In the genomic region with DNA sequence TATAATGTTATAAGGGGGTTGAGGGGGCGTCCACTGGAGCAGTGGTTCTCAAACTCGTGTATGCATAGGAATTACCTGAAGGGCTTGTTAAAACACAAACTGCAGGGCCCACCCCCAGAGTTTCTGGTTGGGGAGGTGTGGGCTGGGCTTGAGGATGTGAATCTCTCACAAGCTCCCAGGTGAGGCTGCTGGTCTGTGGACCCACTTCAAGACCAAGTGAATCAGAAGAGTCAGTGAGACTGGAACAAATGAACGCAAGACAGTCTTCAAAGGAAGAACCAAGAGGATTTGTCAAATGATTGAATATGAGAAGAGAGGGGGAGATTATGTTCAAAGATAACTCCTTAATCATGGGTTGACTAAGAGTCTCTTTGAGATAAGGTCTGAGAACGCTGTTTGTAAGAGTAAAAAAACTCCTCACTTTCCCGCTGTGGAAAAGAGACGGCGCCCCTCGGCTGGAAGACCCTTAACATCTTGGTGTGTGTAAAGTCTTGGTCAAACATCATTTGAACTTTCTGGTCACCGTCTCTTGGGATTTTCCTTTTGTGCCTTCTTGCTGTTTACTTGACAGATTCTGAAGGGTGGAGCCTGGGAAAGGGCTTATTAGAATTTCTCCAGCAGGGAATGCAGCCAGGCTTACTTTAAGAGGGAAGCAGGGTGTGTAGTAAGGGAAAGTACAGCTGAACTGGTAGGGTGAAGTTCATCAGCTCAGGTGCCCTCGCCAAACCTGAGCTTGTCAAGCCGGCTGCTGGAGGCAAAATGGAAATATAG, we compare ENCODE assay signal across 12 cellular contexts. TPM values are rescaled to one million over a fixed set of nuclear protein-coding genes. Genes with fewer than 3 reads are reported as not detected.
DNase-seq lines count a peak whose midpoint lies in the region; ATAC-seq and TF ChIP-seq lines count a peak whose summit lies in the region.
"Had no signal": no experiment of that assay in that cellular context is flagged by ENCODE, and none has a peak within 500 bp of the region (broad histone marks: within the 10 kb centered on the region; RNA-seq: fewer than 3 reads in every experiment).

No MANE protein-coding gene starts in this region.

- no peaks in the 10 kb centered on the region for H3K27me3 ChIP-seq in lower lobe of right lung (ENCODE audit: low read depth)

- H3K36me3 ChIP-seq in lower lobe of right lung: no peaks in the 10 kb centered on the region

- TF ChIP-seq CTCF in LNCaP clone FGC (IDR thresholded peaks at IDR 0.05; ENCODE audit: control insufficient read depth, extremely low read depth, insufficient read depth) (no peak), lower lobe of right lung (IDR thresholded peaks at IDR 0.05) (no peak), GM20000 (IDR thresholded peaks at IDR 0.05; ENCODE audit: extremely low read depth, missing control alignments) (no peak)

- H3K27me3 Mint-ChIP-seq in activated T-helper 2 cell treated with anti-CD3 and anti-CD28 coated beads, Interferon-gamma antibody, Interleukin-2, Interleukin-4, amounts not matched to agents 10 μg/mL and 5 μg/mL and 100 μg/mL, durations not matched to agents 14 hours and 24 hours and 36 hours (ENCODE audit: low read depth): no peaks in the 10 kb centered on the region

- H3K27ac Mint-ChIP-seq in activated T-helper 2 cell treated with anti-CD3 and anti-CD28 coated beads, Interferon-gamma antibody, Interleukin-2, Interleukin-4, amounts not matched to agents 10 μg/mL and 5 μg/mL and 100 μg/mL, durations not matched to agents 14 hours and 24 hours and 36 hours: peak overlapping the region; percentile 83

- H3K9me3 Mint-ChIP-seq in activated T-helper 2 cell treated with anti-CD3 and anti-CD28 coated beads, Interferon-gamma antibody, Interleukin-2, Interleukin-4, amounts not matched to agents 10 μg/mL and 5 μg/mL and 100 μg/mL, durations not matched to agents 14 hours and 24 hours and 36 hours: no peaks in the 10 kb centered on the region

- ATAC-seq in lower lobe of right lung (peak; percentile 74 to 80), HG02973 (IDR thresholded peaks at IDR 0.05; ENCODE audit: unreplicated experiment) (no peak), GM21619 (IDR thresholded peaks at IDR 0.05; ENCODE audit: unreplicated experiment) (no peak)

- H3K4me3 ChIP-seq in LNCaP clone FGC (ENCODE audit: low read depth, low read length) (no peak overlapping the region), lower lobe of right lung (no peak overlapping the region)

- H3K4me3 Mint-ChIP-seq in activated T-helper 2 cell treated with anti-CD3 and anti-CD28 coated beads, Interferon-gamma antibody, Interleukin-2, Interleukin-4, amounts not matched to agents 10 μg/mL and 5 μg/mL and 100 μg/mL, durations not matched to agents 14 hours and 24 hours and 36 hours (ENCODE audit: low read depth): peak overlapping the region; percentile 24

- H3K9me3 ChIP-seq in lower lobe of right lung: no peaks in the 10 kb centered on the region

- intact Hi-C loops in activated T-helper 2 cell treated with anti-CD3 and anti-CD28 coated beads, Interferon-gamma antibody, Interleukin-2, Interleukin-4, amounts not matched to agents 10 μg/mL and 5 μg/mL and 100 μg/mL, durations not matched to agents 14 hours and 24 hours and 36 hours (cut with micrococcal nuclease): loop anchor here (1.0 to 5.0 kb wide), 4 partner anchors 8 to 328 kb away; no protein-coding TSS in a partner anchor
- intact Hi-C loops in lower lobe of right lung (cut with DNase I): no loop called here

- DNase-seq in LNCaP clone FGC (ENCODE audit: low read depth): peak; percentile 90
- DNase-seq in activated T-helper 2 cell treated with anti-CD3 and anti-CD28 coated beads, Interferon-gamma antibody, Interleukin-2, Interleukin-4, amounts not matched to agents 10 μg/mL and 5 μg/mL and 100 μg/mL, durations not matched to agents 14 hours and 24 hours and 36 hours (ENCODE audit: low spot score): no peak
- DNase-seq in lower lobe of right lung: no peak
- peak; percentile 40 to 43 for DNase-seq in stimulated activated CD4-positive, alpha-beta T cell treated with anti-CD3 and anti-CD28 coated beads, Interleukin-4, amount 100 ng/mL, for 48 hours (ENCODE audit: low read depth in 2 of 2)
- no peak for DNase-seq in superior temporal gyrus (ENCODE audit: extremely low spot score)
- no peak for DNase-seq in GM20000 (ENCODE audit: low spot score)
- DNase-seq: activated CD4-positive, CD25-positive, alpha-beta regulatory T cell; DMS79 treated with DMSO at 0.1 percent for 48 hours; effector CD8-positive, alpha-beta T cell; Kasumi-1 had no signal

- peaks cover 51% of the 10 kb centered on the region for H3K4me1 ChIP-seq in lower lobe of right lung

- peaks cover 27% of the 10 kb centered on the region for H3K36me3 Mint-ChIP-seq in activated T-helper 2 cell treated with anti-CD3 and anti-CD28 coated beads, Interferon-gamma antibody, Interleukin-2, Interleukin-4, amounts not matched to agents 10 μg/mL and 5 μg/mL and 100 μg/mL, durations not matched to agents 14 hours and 24 hours and 36 hours (ENCODE audit: low read depth)

- peaks cover 75% of the 10 kb centered on the region for H3K4me1 Mint-ChIP-seq in activated T-helper 2 cell treated with anti-CD3 and anti-CD28 coated beads, Interferon-gamma antibody, Interleukin-2, Interleukin-4, amounts not matched to agents 10 μg/mL and 5 μg/mL and 100 μg/mL, durations not matched to agents 14 hours and 24 hours and 36 hours (ENCODE audit: low read depth)

- no peak overlapping the region for H3K27ac ChIP-seq in lower lobe of right lung

RNA-seq across cellular contexts. Expression of gene FOXN3, which starts 5.3 kb away (rescaled TPM):
- 131 and 135 TPM in 2 replicates for total RNA-seq in activated T-helper 2 cell treated with anti-CD3 and anti-CD28 coated beads, Interferon-gamma antibody, Interleukin-2, Interleukin-4, amounts not matched to agents 10 μg/mL and 5 μg/mL and 100 μg/mL, durations not matched to agents 14 hours and 24 hours and 36 hours
- total RNA-seq in lower lobe of right lung: 116 TPM

Comparison
In these comparisons a context has a peak if more than half of its experiments do, and no peak if none do; other contexts are left out.
1. DNase-seq: peak in LNCaP clone FGC (single experiment) and stimulated activated CD4-positive, alpha-beta T cell treated with anti-CD3 and anti-CD28 coated beads, Interleukin-4, amount 100 ng/mL, for 48 hours (2 of 2); none in activated T-helper 2 cell treated with anti-CD3 and anti-CD28 coated beads, Interferon-gamma antibody, Interleukin-2, Interleukin-4, amounts not matched to agents 10 μg/mL and 5 μg/mL and 100 μg/mL, durations not matched to agents 14 hours and 24 hours and 36 hours (single experiment), lower lobe of right lung (single experiment), superior temporal gyrus (single experiment) and GM20000 (single experiment).
2. ATAC-seq: peak in lower lobe of right lung (2 of 2); none in HG02973 (single experiment) and GM21619 (single experiment).